In the genomic region with DNA sequence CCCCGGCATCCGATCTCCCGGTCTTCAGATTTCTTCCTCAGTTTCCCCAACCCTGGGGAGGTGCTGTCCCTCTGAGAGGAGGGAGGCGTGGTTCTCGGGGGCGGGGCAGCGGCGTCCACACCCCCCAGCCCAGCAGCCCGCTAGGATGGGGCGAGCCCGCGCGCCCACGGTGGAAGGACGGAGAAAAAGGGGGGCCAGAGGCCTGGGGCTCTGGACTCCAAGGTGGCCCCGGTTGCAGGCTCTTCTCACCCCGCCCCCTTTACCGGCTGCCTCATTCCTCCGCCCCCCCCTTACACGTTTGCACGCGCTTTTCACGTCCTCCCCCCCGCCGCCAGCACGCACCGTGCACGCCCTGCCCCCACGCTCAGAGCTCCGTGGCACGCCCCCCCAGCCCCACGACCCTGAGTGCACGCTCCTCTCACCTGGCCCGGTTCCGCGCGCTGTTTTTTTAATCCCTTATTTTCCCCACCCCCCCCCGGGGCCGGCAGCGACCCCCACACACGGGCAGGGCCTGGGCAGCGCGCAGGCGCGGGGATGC, we compare ENCODE assay signal across 7 cellular contexts. TPM values are rescaled to one million over a fixed set of nuclear protein-coding genes. Genes with fewer than 3 reads are reported as not detected.
DNase-seq lines count a peak whose midpoint lies in the region; ATAC-seq and TF ChIP-seq lines count a peak whose summit lies in the region.

No MANE protein-coding gene starts in this region.

- no peaks in the 10 kb centered on the region for H3K9me3 ChIP-seq in mononuclear cell (ENCODE audit: low read depth, low read length)

- peaks cover 14% of the 10 kb centered on the region for H3K27me3 Mint-ChIP-seq in activated CD8-positive, alpha-beta T cell treated with anti-CD3 and anti-CD28 coated beads, Interleukin-2, amount 10 ng/mL, durations not matched to agents 7 days and 5 days (ENCODE audit: low read depth)

- H3K4me1 Mint-ChIP-seq in activated CD8-positive, alpha-beta T cell treated with anti-CD3 and anti-CD28 coated beads, Interleukin-2, amount 10 ng/mL, durations not matched to agents 7 days and 5 days (ENCODE audit: low read depth): peaks cover 33% of the 10 kb centered on the region

- DNase-seq in NCI-H1105 (lab: John Stamatoyannopoulos, UW) (peak; percentile 42), epithelial cell of esophagus (ENCODE audit: low read depth) (peak; percentile 38)
- DNase-seq in activated CD8-positive, alpha-beta T cell treated with anti-CD3 and anti-CD28 coated beads, Interleukin-2, amount 10 ng/mL, durations not matched to agents 7 days and 5 days: peak; percentile 69
- peak; percentile 35 for DNase-seq in stimulated activated CD8-positive, alpha-beta memory T cell treated with anti-CD3 and anti-CD28 coated beads, Interleukin-7, amount 100 ng/mL, for 24 hours (ENCODE audit: low read depth)

- no peak for ATAC-seq in activated CD8-positive, alpha-beta T cell treated with anti-CD3 and anti-CD28 coated beads, Interleukin-2, amount 10 ng/mL, durations not matched to agents 7 days and 5 days
- ATAC-seq in HG02610 (IDR thresholded peaks at IDR 0.05; ENCODE audit: unreplicated experiment): no peak

- no peak for TF ChIP-seq CTCF in GM12875 (IDR thresholded peaks at IDR 0.05; ENCODE audit: borderline replicate concordance, insufficient read depth, low read depth, low read length)
- no peak for TF ChIP-seq CTCF in epithelial cell of esophagus (IDR thresholded peaks at IDR 0.05; ENCODE audit: insufficient read depth, low read depth, low read length, missing control alignments)

- CTCF ChIA-PET in activated CD8-positive, alpha-beta T cell treated with anti-CD3 and anti-CD28 coated beads, Interleukin-2, amount 10 ng/mL, durations not matched to agents 7 days and 5 days (lab: Charles Lee): no interaction called here

- no peak overlapping the region for H3K27ac Mint-ChIP-seq in activated CD8-positive, alpha-beta T cell treated with anti-CD3 and anti-CD28 coated beads, Interleukin-2, amount 10 ng/mL, durations not matched to agents 7 days and 5 days

- POLR2A ChIA-PET in activated CD8-positive, alpha-beta T cell treated with anti-CD3 and anti-CD28 coated beads, Interleukin-2, amount 10 ng/mL, durations not matched to agents 7 days and 5 days (lab: Charles Lee): no interaction called here

- H3K9me3 Mint-ChIP-seq in activated CD8-positive, alpha-beta T cell treated with anti-CD3 and anti-CD28 coated beads, Interleukin-2, amount 10 ng/mL, durations not matched to agents 7 days and 5 days (ENCODE audit: insufficient read depth): no peaks in the 10 kb centered on the region

- peaks cover 43% of the 10 kb centered on the region for H3K4me1 ChIP-seq in mononuclear cell (ENCODE audit: insufficient read depth, low read length)

- H3K36me3 Mint-ChIP-seq in activated CD8-positive, alpha-beta T cell treated with anti-CD3 and anti-CD28 coated beads, Interleukin-2, amount 10 ng/mL, durations not matched to agents 7 days and 5 days (ENCODE audit: low read depth): peaks cover 11% of the 10 kb centered on the region

- H3K4me3 Mint-ChIP-seq in activated CD8-positive, alpha-beta T cell treated with anti-CD3 and anti-CD28 coated beads, Interleukin-2, amount 10 ng/mL, durations not matched to agents 7 days and 5 days: peak overlapping the region; percentile 63

- H3K27me3 ChIP-seq in mononuclear cell (ENCODE audit: insufficient read depth, low read length): no peaks in the 10 kb centered on the region

- H3K4me3 ChIP-seq in GM12875 (ENCODE audit: low read depth, low read length) (peak overlapping the region; percentile 58), epithelial cell of esophagus (ENCODE audit: low read length) (peak overlapping the region; percentile 54), mononuclear cell (ENCODE audit: low read length) (peak overlapping the region; percentile 54)

RNA-seq across cellular contexts. Expression of gene ZBTB12, which starts 0.4 kb away (rescaled TPM):
- 1 to 10 TPM; 1.6 to 1.8 TPM for total RNA-seq in activated CD8-positive, alpha-beta T cell treated with anti-CD3 and anti-CD28 coated beads, Interleukin-2, amount 10 ng/mL, durations not matched to agents 7 days and 5 days
- total RNA-seq in mononuclear cell: 0.21 TPM

RNA-seq across cellular contexts. Expression of gene EHMT2, which starts 4.0 kb away (rescaled TPM):
- total RNA-seq in activated CD8-positive, alpha-beta T cell treated with anti-CD3 and anti-CD28 coated beads, Interleukin-2, amount 10 ng/mL, durations not matched to agents 7 days and 5 days: 10 to 100 TPM; 70.1 to 72.3 TPM
- 14.4 TPM for total RNA-seq in mononuclear cell

RNA-seq across cellular contexts. Expression of gene SLC44A4, which starts 22.7 kb away (rescaled TPM):
- under 1 TPM in 1 of 2 experiments, not detected in 1; 0.39 TPM for total RNA-seq in activated CD8-positive, alpha-beta T cell treated with anti-CD3 and anti-CD28 coated beads, Interleukin-2, amount 10 ng/mL, durations not matched to agents 7 days and 5 days
- total RNA-seq in mononuclear cell: 0.10 TPM

RNA-seq across cellular contexts. Expression of gene C2, which starts 26.0 kb away (rescaled TPM):
- under 1 TPM; 0.26 to 0.87 TPM for total RNA-seq in activated CD8-positive, alpha-beta T cell treated with anti-CD3 and anti-CD28 coated beads, Interleukin-2, amount 10 ng/mL, durations not matched to agents 7 days and 5 days
- 2.5 TPM for total RNA-seq in mononuclear cell

RNA-seq across cellular contexts. Expression of gene NEU1, which starts 38.9 kb away (rescaled TPM):
- total RNA-seq in activated CD8-positive, alpha-beta T cell treated with anti-CD3 and anti-CD28 coated beads, Interleukin-2, amount 10 ng/mL, durations not matched to agents 7 days and 5 days: 10 to 100 TPM; 16.5 to 17.8 TPM
- 19.4 TPM for total RNA-seq in mononuclear cell
